ENCODE assay signal across 38 cellular contexts in genomic region chr22:35032571-35032970, GRCh38. TPM values are rescaled to one million over a fixed set of nuclear protein-coding genes. Genes with fewer than 3 reads are reported as not detected.
"Had no signal": no experiment of that assay in that cellular context is flagged by ENCODE, and none has a peak within 500 bp of the region (broad histone marks: within the 10 kb centered on the region; RNA-seq: fewer than 3 reads in every experiment).

No MANE protein-coding gene starts in this region.

- H3K36me3 ChIP-seq: MG63 had no signal

- H3K27ac ChIP-seq: KMS-11 had no signal

- DNase-seq: Karpas-422, Kasumi-1, MG63, MM.1S, MV-4-11, NCI-H1048, NCI-H1092, NCI-H1092 treated with DMSO at 0.1 percent for 48 hours, NCI-H1105, NCI-H1105 treated with DMSO at 0.1 percent for 48 hours, NCI-H1417, NCI-H1417 treated with DMSO at 0.1 percent for 48 hours, NCI-H1436, NCI-H1436 treated with DMSO at 0.1 percent for 48 hours, NCI-H146, NCI-H1694, NCI-H1694 treated with DMSO at 0.1 percent for 48 hours, NCI-H187, NCI-H187 treated with DMSO at 0.1 percent for 48 hours, NCI-H1930, NCI-H2029, NCI-H2029 treated with DMSO at 0.1 percent for 48 hours, NCI-H2081, NCI-H2081 treated with DMSO at 0.1 percent for 48 hours, NCI-H2107, NCI-H2171, NCI-H2171 treated with DMSO at 0.1 percent for 48 hours, NCI-H2227 treated with DMSO at 0.1 percent for 48 hours, NCI-H226, NCI-H345, NCI-H446, NCI-H446 treated with DMSO at 0.1 percent for 48 hours, NCI-H510A had no signal

- H3K4me3 ChIP-seq: MG63 had no signal

- H3K9me3 ChIP-seq: MG63 had no signal

RNA-seq across cellular contexts. Expression of gene ISX, which starts 33.4 kb away (rescaled TPM):
- total RNA-seq: LHCN-M2, M059J, MCF 10A, NCI-H460 had no signal
